Comparison of ENCODE assay signal across 8 cellular contexts in the genomic region with DNA sequence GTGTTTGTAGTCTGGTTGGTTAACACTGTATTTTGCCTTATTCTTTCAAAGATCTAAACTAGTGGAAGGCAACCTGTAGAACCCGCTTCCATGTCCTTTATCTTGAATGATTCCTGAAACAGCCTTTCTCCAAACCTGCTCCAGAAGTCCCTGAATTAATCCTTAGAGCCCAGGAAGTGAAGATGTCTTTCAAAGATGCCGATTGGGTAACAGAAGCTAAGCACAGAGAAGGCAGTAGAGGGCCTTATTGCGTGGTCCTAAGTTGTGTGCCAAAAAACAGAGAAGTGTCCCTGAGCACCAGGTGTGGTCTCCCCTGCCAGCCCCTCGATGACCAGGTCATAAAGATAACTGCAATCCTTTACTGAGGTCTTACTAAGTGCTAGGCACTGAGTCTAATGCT. TPM values are rescaled to one million over a fixed set of nuclear protein-coding genes. Genes with fewer than 3 reads are reported as not detected.
A peak's percentile ranks its signal among the peaks of the same experiment; 100 is the strongest.
DNase-seq lines count a peak whose midpoint lies in the region; FAIRE-seq and TF ChIP-seq lines count a peak whose summit lies in the region.

No MANE protein-coding gene starts in this region.

- peak; percentile 13 to 57 (median 20) for DNase-seq in NCI-H1417 (lab: John Stamatoyannopoulos, UW)
- DNase-seq in NCI-H1417 treated with DMSO at 0.1 percent for 48 hours (lab: John Stamatoyannopoulos, UW), result no peak
- DNase-seq in HTR-8/SVneo (ENCODE audit: insufficient read length, low spot score), result peak; percentile 18
- DNase-seq in T-helper 2 cell treated with Interferon-gamma antibody and Interleukin-4, amounts not matched to agents 5 μg/mL and 100 μg/mL, for 36 hours (ENCODE audit: low spot score), result no peak
- peak; percentile 10 for DNase-seq in fibroblast of the aortic adventitia (ENCODE audit: low read depth)
- peak; percentile 29 for DNase-seq in pons (ENCODE audit: low spot score)
- no peak for DNase-seq in activated CD4-positive, CD25-positive, alpha-beta regulatory T cell treated with anti-CD3 and anti-CD28 coated beads, Interleukin-2, amount 50 U/mL, for 72 hours
- no peak for DNase-seq in stimulated activated CD4-positive, alpha-beta T cell treated with anti-CD3 and anti-CD28 coated beads, Interleukin-15, amount 100 ng/mL, for 24 hours

- peaks cover 12% of the 10 kb centered on the region for H3K4me1 Mint-ChIP-seq in T-helper 2 cell treated with Interferon-gamma antibody and Interleukin-4, amounts not matched to agents 5 μg/mL and 100 μg/mL, for 36 hours (ENCODE audit: low read depth)

- peaks cover 18% of the 10 kb centered on the region for H3K27me3 Mint-ChIP-seq in T-helper 2 cell treated with Interferon-gamma antibody and Interleukin-4, amounts not matched to agents 5 μg/mL and 100 μg/mL, for 36 hours (ENCODE audit: low read depth)

- TF ChIP-seq CTCF in fibroblast of the aortic adventitia (IDR thresholded peaks at IDR 0.05; ENCODE audit: insufficient read depth, low read length), result no peak

- H3K36me3 Mint-ChIP-seq in T-helper 2 cell treated with Interferon-gamma antibody and Interleukin-4, amounts not matched to agents 5 μg/mL and 100 μg/mL, for 36 hours (ENCODE audit: low read depth), result peaks cover 3% of the 10 kb centered on the region

- FAIRE-seq in HTR-8/SVneo (lab: Jason Lieb, UNC), result no peak

- peak overlapping the region; percentile 87 for H3K4me3 Mint-ChIP-seq in T-helper 2 cell treated with Interferon-gamma antibody and Interleukin-4, amounts not matched to agents 5 μg/mL and 100 μg/mL, for 36 hours

- peak overlapping the region; percentile 80 for H3K4me3 ChIP-seq in fibroblast of the aortic adventitia (ENCODE audit: low read depth, low read length)

- H3K27ac Mint-ChIP-seq in T-helper 2 cell treated with Interferon-gamma antibody and Interleukin-4, amounts not matched to agents 5 μg/mL and 100 μg/mL, for 36 hours, result peak overlapping the region; percentile 45

- peaks cover 8% of the 10 kb centered on the region for H3K9me3 Mint-ChIP-seq in T-helper 2 cell treated with Interferon-gamma antibody and Interleukin-4, amounts not matched to agents 5 μg/mL and 100 μg/mL, for 36 hours

RNA-seq across cellular contexts. Expression of gene ZSCAN16, which starts 19.1 kb away (rescaled TPM):
- 2.9 and 4.2 TPM in 2 replicates for total RNA-seq in fibroblast of the aortic adventitia (ENCODE audit: low replicate concordance)

RNA-seq across cellular contexts. Expression of gene ZNF165, which starts 24.9 kb away (rescaled TPM):
- total RNA-seq in fibroblast of the aortic adventitia (ENCODE audit: low replicate concordance), result 0.45 and 0.65 TPM in 2 replicates

RNA-seq across cellular contexts. Expression of gene ZKSCAN8, which starts 36.4 kb away (rescaled TPM):
- 16.4 and 21.2 TPM in 2 replicates for total RNA-seq in fibroblast of the aortic adventitia (ENCODE audit: low replicate concordance)

Comparison
In these comparisons a context has a peak if more than half of its experiments do, and no peak if none do; other contexts are left out.
1. DNase-seq: peak in NCI-H1417 (3 of 3), HTR-8/SVneo (single experiment), fibroblast of the aortic adventitia (single experiment) and pons (single experiment); none in NCI-H1417 treated with DMSO at 0.1 percent for 48 hours (single experiment), T-helper 2 cell treated with Interferon-gamma antibody and Interleukin-4, amounts not matched to agents 5 μg/mL and 100 μg/mL, for 36 hours (single experiment), activated CD4-positive, CD25-positive, alpha-beta regulatory T cell treated with anti-CD3 and anti-CD28 coated beads, Interleukin-2, amount 50 U/mL, for 72 hours (single experiment) and stimulated activated CD4-positive, alpha-beta T cell treated with anti-CD3 and anti-CD28 coated beads, Interleukin-15, amount 100 ng/mL, for 24 hours (single experiment).